Comparison of ENCODE assay signal across 21 cellular contexts in genomic region chr18:29779096-29779495, GRCh38.
"Had no signal": no experiment of that assay in that cellular context is flagged by ENCODE, and none has a peak within 500 bp of the region (broad histone marks: within the 10 kb centered on the region; RNA-seq: fewer than 3 reads in every experiment).

No MANE protein-coding gene starts in this region.

- FAIRE-seq: islet of Langerhans, TTC549 had no signal

- H3K4me3 ChIP-seq: body of pancreas, skin epidermis, suprapubic skin had no signal

- H3K9me3 Mint-ChIP-seq: endodermal cell; stimulated activated naive CD8-positive, alpha-beta T cell treated with anti-CD3 and anti-CD28 coated beads, Interleukin-15, amount 100 ng/mL, for 72 hours; type B pancreatic cell had no signal

- ATAC-seq: activated CD4-positive, alpha-beta T cell treated with anti-CD3 and anti-CD28 coated beads for 36 hours; body of pancreas; left cardiac atrium; natural killer cell treated with Interleukin-12 subunit alpha and Interleukin-12 subunit beta and Interleukin-15 and Interleukin-18, amount 100 ng/mL, for 72 hours; stimulated activated naive CD8-positive, alpha-beta T cell treated with anti-CD3 and anti-CD28 coated beads, Interleukin-15, amount 100 ng/mL, for 72 hours; WTC11 had no signal

- H3K27me3 ChIP-seq: body of pancreas, neutrophil, suprapubic skin had no signal

- H3K27ac ChIP-seq: body of pancreas, neutrophil, skin epidermis, suprapubic skin had no signal

- H3K36me3 Mint-ChIP-seq: activated naive CD8-positive, alpha-beta T cell; natural killer cell treated with Interleukin-12 subunit alpha and Interleukin-12 subunit beta and Interleukin-15 and Interleukin-18, amount 100 ng/mL, for 72 hours; type B pancreatic cell; WTC11 had no signal

- H3K27me3 Mint-ChIP-seq: activated CD4-positive, alpha-beta T cell treated with anti-CD3 and anti-CD28 coated beads for 36 hours; activated naive CD8-positive, alpha-beta T cell; natural killer cell treated with Interleukin-12 subunit alpha and Interleukin-12 subunit beta and Interleukin-15 and Interleukin-18, amount 100 ng/mL, for 72 hours; stimulated activated naive CD8-positive, alpha-beta T cell treated with anti-CD3 and anti-CD28 coated beads, Interleukin-15, amount 100 ng/mL, for 72 hours; type B pancreatic cell had no signal

- H3K36me3 ChIP-seq: neutrophil, suprapubic skin had no signal

- H3K9me3 ChIP-seq: body of pancreas, neutrophil, suprapubic skin had no signal

- H3K27ac Mint-ChIP-seq: activated CD4-positive, alpha-beta T cell treated with anti-CD3 and anti-CD28 coated beads for 36 hours; activated naive CD8-positive, alpha-beta T cell; activated T-helper 1 cell treated with anti-CD3 and anti-CD28 coated beads, Interleukin-12 subunit alpha, Interleukin-12 subunit beta, Interleukin-2, Interleukin-4 antibody, amounts not matched to agents 30 ng/mL and 10 ng/mL and 1 ng/mL, durations not matched to agents 14 hours and 24 hours and 36 hours; endodermal cell; natural killer cell treated with Interleukin-12 subunit alpha and Interleukin-12 subunit beta and Interleukin-15 and Interleukin-18, amount 100 ng/mL, for 72 hours; stimulated activated naive CD8-positive, alpha-beta T cell treated with anti-CD3 and anti-CD28 coated beads, Interleukin-15, amount 100 ng/mL, for 72 hours; type B pancreatic cell; WTC11 had no signal

- H3K4me1 ChIP-seq: body of pancreas, suprapubic skin had no signal

- H3K4me3 Mint-ChIP-seq: activated CD4-positive, alpha-beta T cell treated with anti-CD3 and anti-CD28 coated beads for 36 hours; activated naive CD8-positive, alpha-beta T cell; activated T-helper 1 cell treated with anti-CD3 and anti-CD28 coated beads, Interleukin-12 subunit alpha, Interleukin-12 subunit beta, Interleukin-2, Interleukin-4 antibody, amounts not matched to agents 30 ng/mL and 10 ng/mL and 1 ng/mL, durations not matched to agents 14 hours and 24 hours and 36 hours; endodermal cell; natural killer cell treated with Interleukin-12 subunit alpha and Interleukin-12 subunit beta and Interleukin-15 and Interleukin-18, amount 100 ng/mL, for 72 hours; stimulated activated naive CD8-positive, alpha-beta T cell treated with anti-CD3 and anti-CD28 coated beads, Interleukin-15, amount 100 ng/mL, for 72 hours; type B pancreatic cell; WTC11 had no signal

- DNase-seq: activated CD4-positive, alpha-beta T cell treated with anti-CD3 and anti-CD28 coated beads for 36 hours; activated CD4-positive, alpha-beta T cell treated with anti-CD3 and anti-CD28 coated beads, Interleukin-2, amount 50 U/mL, for 48 hours; activated gamma-delta T cell treated with Interleukin-2 at 50 U/mL for 16 hours; activated T-cell treated with anti-CD3 and anti-CD28 coated beads for 4 hours; body of pancreas; caudate nucleus; endodermal cell; left cardiac atrium; stimulated activated CD4-positive, alpha-beta T cell treated with anti-CD3 and anti-CD28 coated beads, Interleukin-15, amount 100 ng/mL, for 24 hours; stimulated activated CD4-positive, alpha-beta T cell treated with anti-CD3 and anti-CD28 coated beads, Interleukin-2, amount 100 ng/mL, for 48 hours; stimulated activated naive CD8-positive, alpha-beta T cell treated with anti-CD3 and anti-CD28 coated beads, Interleukin-15, amount 100 ng/mL, for 72 hours had no signal

- H3K4me1 Mint-ChIP-seq: activated CD4-positive, alpha-beta T cell treated with anti-CD3 and anti-CD28 coated beads for 36 hours; endodermal cell; stimulated activated naive CD8-positive, alpha-beta T cell treated with anti-CD3 and anti-CD28 coated beads, Interleukin-15, amount 100 ng/mL, for 72 hours had no signal
